Comparison of ENCODE assay signal across 10 cellular contexts in the genomic region with DNA sequence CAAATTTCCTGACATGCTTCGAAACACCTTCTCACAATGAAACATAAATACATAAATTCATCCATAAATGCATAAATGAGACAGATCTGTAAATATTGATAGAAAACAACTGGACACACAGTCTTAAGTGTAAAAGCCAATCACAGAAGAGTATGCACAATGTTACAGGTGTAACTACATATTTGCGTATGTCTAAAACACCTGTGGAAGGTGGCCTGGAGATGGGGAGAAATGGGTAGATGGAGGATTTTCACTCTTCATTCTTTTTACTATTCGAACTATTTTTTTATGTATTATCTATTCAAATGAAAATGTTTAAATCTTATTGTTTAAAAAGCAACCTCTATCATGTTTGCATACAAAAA. TPM values are rescaled to one million over a fixed set of nuclear protein-coding genes. Genes with fewer than 3 reads are reported as not detected.
DNase-seq lines count a peak whose midpoint lies in the region; ATAC-seq and TF ChIP-seq lines count a peak whose summit lies in the region.
"Had no signal": no experiment of that assay in that cellular context is flagged by ENCODE, and none has a peak within 500 bp of the region (broad histone marks: within the 10 kb centered on the region; RNA-seq: fewer than 3 reads in every experiment).

No MANE protein-coding gene starts in this region.

- H3K27ac Mint-ChIP-seq in stimulated activated naive CD8-positive, alpha-beta T cell treated with anti-CD3 and anti-CD28 coated beads, Interleukin-15, Interleukin-2, amounts not matched to agents 100 ng/mL and 50 ng/mL, for 24 hours, result no peak overlapping the region
- H3K27ac Mint-ChIP-seq in activated naive CD8-positive, alpha-beta T cell treated with anti-CD3 and anti-CD28 coated beads, Interleukin-2, amount 50 U/mL, for 24 hours, result no peak overlapping the region

- H3K27ac ChIP-seq in lower lobe of right lung (peak overlapping the region; percentile 77), uterus (peak overlapping the region; percentile 68 to 89)

- H3K27me3 Mint-ChIP-seq in stimulated activated naive CD8-positive, alpha-beta T cell treated with anti-CD3 and anti-CD28 coated beads, Interleukin-15, Interleukin-2, amounts not matched to agents 100 ng/mL and 50 ng/mL, for 24 hours, result peaks cover 25% of the 10 kb centered on the region
- peaks cover 19% of the 10 kb centered on the region for H3K27me3 Mint-ChIP-seq in activated naive CD8-positive, alpha-beta T cell treated with anti-CD3 and anti-CD28 coated beads, Interleukin-2, amount 50 U/mL, for 24 hours

- H3K27me3 ChIP-seq in lower lobe of right lung (ENCODE audit: low read depth) (no peaks in the 10 kb centered on the region), uterus (no peaks in the 10 kb centered on the region)

- peak overlapping the region; percentile 87 for H3K4me3 Mint-ChIP-seq in stimulated activated naive CD8-positive, alpha-beta T cell treated with anti-CD3 and anti-CD28 coated beads, Interleukin-15, Interleukin-2, amounts not matched to agents 100 ng/mL and 50 ng/mL, for 24 hours
- H3K4me3 Mint-ChIP-seq in activated naive CD8-positive, alpha-beta T cell treated with anti-CD3 and anti-CD28 coated beads, Interleukin-2, amount 50 U/mL, for 24 hours, result peak overlapping the region; percentile 89

- no peak for DNase-seq in stimulated activated naive CD8-positive, alpha-beta T cell treated with anti-CD3 and anti-CD28 coated beads, Interleukin-15, Interleukin-2, amounts not matched to agents 100 U/mL and 50 U/mL, for 24 hours
- DNase-seq in activated naive CD8-positive, alpha-beta T cell treated with anti-CD3 and anti-CD28 coated beads, Interleukin-2, amount 50 U/mL, for 24 hours, result no peak
- DNase-seq in lower lobe of right lung (no peak), uterus (no peak), RPMI8226 (no peak), kidney tubule cell (ENCODE audit: low spot score) (no peak)
- DNase-seq: NCI-H2171 had no signal

- no peaks in the 10 kb centered on the region for H3K36me3 ChIP-seq in lower lobe of right lung
- H3K36me3 ChIP-seq in uterus, result no peaks in the 10 kb centered on the region
- H3K36me3 ChIP-seq: prostate gland had no signal

- ATAC-seq in stimulated activated naive CD8-positive, alpha-beta T cell treated with anti-CD3 and anti-CD28 coated beads, Interleukin-15, Interleukin-2, amounts not matched to agents 100 U/mL and 50 U/mL, for 24 hours, result no peak
- no peak for ATAC-seq in activated naive CD8-positive, alpha-beta T cell treated with anti-CD3 and anti-CD28 coated beads, Interleukin-2, amount 50 U/mL, for 24 hours
- ATAC-seq in lower lobe of right lung (no peak), GM21390 (IDR thresholded peaks at IDR 0.05; ENCODE audit: unreplicated experiment) (no peak)

- no peak for TF ChIP-seq POLR2A in uterus (IDR thresholded peaks at IDR 0.05)

- no peaks in the 10 kb centered on the region for H3K36me3 Mint-ChIP-seq in stimulated activated naive CD8-positive, alpha-beta T cell treated with anti-CD3 and anti-CD28 coated beads, Interleukin-15, Interleukin-2, amounts not matched to agents 100 ng/mL and 50 ng/mL, for 24 hours (ENCODE audit: low read depth)
- H3K36me3 Mint-ChIP-seq in activated naive CD8-positive, alpha-beta T cell treated with anti-CD3 and anti-CD28 coated beads, Interleukin-2, amount 50 U/mL, for 24 hours (ENCODE audit: low read depth), result no peaks in the 10 kb centered on the region

- H3K4me3 ChIP-seq in lower lobe of right lung (peak overlapping the region; percentile 64), uterus (peak overlapping the region; percentile 62 to 74)

- TF ChIP-seq CTCF in lower lobe of right lung (IDR thresholded peaks at IDR 0.05) (no peak), uterus (IDR thresholded peaks at IDR 0.05) (no peak)

- H3K9me3 Mint-ChIP-seq in stimulated activated naive CD8-positive, alpha-beta T cell treated with anti-CD3 and anti-CD28 coated beads, Interleukin-15, Interleukin-2, amounts not matched to agents 100 ng/mL and 50 ng/mL, for 24 hours, result no peaks in the 10 kb centered on the region
- no peaks in the 10 kb centered on the region for H3K9me3 Mint-ChIP-seq in activated naive CD8-positive, alpha-beta T cell treated with anti-CD3 and anti-CD28 coated beads, Interleukin-2, amount 50 U/mL, for 24 hours

- peaks cover 36% of the 10 kb centered on the region for H3K4me1 Mint-ChIP-seq in stimulated activated naive CD8-positive, alpha-beta T cell treated with anti-CD3 and anti-CD28 coated beads, Interleukin-15, Interleukin-2, amounts not matched to agents 100 ng/mL and 50 ng/mL, for 24 hours (ENCODE audit: low read depth)
- peaks cover 25% of the 10 kb centered on the region for H3K4me1 Mint-ChIP-seq in activated naive CD8-positive, alpha-beta T cell treated with anti-CD3 and anti-CD28 coated beads, Interleukin-2, amount 50 U/mL, for 24 hours

- H3K4me1 ChIP-seq in lower lobe of right lung (peaks cover 14% of the 10 kb centered on the region), uterus (no peaks in the 10 kb centered on the region)
- H3K4me1 ChIP-seq: prostate gland had no signal

- intact Hi-C loops in lower lobe of right lung (cut with DNase I) (no loop called here), uterus (cut with DNase I; ENCODE audit: low total_unique reads) (no loop called here)

- H3K9me3 ChIP-seq in lower lobe of right lung (no peaks in the 10 kb centered on the region), uterus (no peaks in the 10 kb centered on the region)
- H3K9me3 ChIP-seq: prostate gland had no signal

RNA-seq across cellular contexts. Expression of a gene that starts 0.9 kb away (rescaled TPM):
- total RNA-seq in lower lobe of right lung (3.2 TPM), uterus (1 to 10 TPM in 3 of 4 donors, not detected in 1; 2.4 to 9.9 (median 6.1) TPM)

RNA-seq across cellular contexts. Expression of a gene that starts 24.1 kb away (rescaled TPM):
- total RNA-seq in lower lobe of right lung (61.4 TPM), uterus (10 to 100 TPM; 27.2 to 97.6 (median 85.0) TPM)
